ENCODE assay signal across 18 cellular contexts in genomic region chr10:88500656-88501055, GRCh38.
DNase-seq lines count a peak whose midpoint lies in the region; ATAC-seq and TF ChIP-seq lines count a peak whose summit lies in the region.
"Had no signal": no experiment of that assay in that cellular context is flagged by ENCODE, and none has a peak within 500 bp of the region (broad histone marks: within the 10 kb centered on the region; RNA-seq: fewer than 3 reads in every experiment).

No MANE protein-coding gene starts in this region.

- H3K36me3 ChIP-seq in SK-N-SH (replicated peaks in 1 of 2; ENCODE audit: control insufficient read depth in 1 of 2, insufficient read depth in 2 of 2, low read length in 1 of 2): no peaks in the 10 kb centered on the region
- H3K36me3 ChIP-seq in mammary epithelial cell (ENCODE audit: insufficient read depth, low read length): no peaks in the 10 kb centered on the region
- H3K36me3 ChIP-seq: Peyer's patch had no signal

- H3F3A ChIP-seq in SK-N-SH (replicated peaks; ENCODE audit: insufficient read depth): no peaks in the 10 kb centered on the region

- POLR2A ChIA-PET in SK-N-SH (lab: Yijun Ruan, JAX): no interaction called here

- intact Hi-C loops in mammary epithelial cell (cut with micrococcal nuclease): no loop called here

- DNase-seq in SK-N-SH: no peak
- no peak for DNase-seq in mammary epithelial cell
- DNase-seq in fibroblast of the aortic adventitia (ENCODE audit: low read depth): peak; percentile 54
- DNase-seq in NCI-H524 (lab: John Stamatoyannopoulos, UW): no peak
- no peak for DNase-seq in caudate nucleus (lab: John Stamatoyannopoulos, UW)
- no peak for DNase-seq in D341Med (ENCODE audit: low spot score)
- DNase-seq: NCI-H1092 treated with DMSO at 0.1 percent for 48 hours, NCI-H1694 treated with DMSO at 0.1 percent for 48 hours, NCI-H446 treated with DMSO at 0.1 percent for 48 hours, NCI-H82, Peyer's patch, SHP77 treated with DMSO at 0.1 percent for 48 hours had no signal

- H3K27ac ChIP-seq in SK-N-SH (ENCODE audit: low read depth in 2 of 2, low read length in 1 of 2): no peak overlapping the region
- H3K27ac ChIP-seq in mammary epithelial cell (ENCODE audit: insufficient read depth, low read depth, low read length): peak overlapping the region; percentile 17
- H3K27ac ChIP-seq in caudate nucleus (ENCODE audit: low read depth, low read length): no peak overlapping the region
- H3K27ac ChIP-seq: C4-2B, Peyer's patch had no signal

- H3K4me2 ChIP-seq in SK-N-SH: no peak overlapping the region
- peak overlapping the region; percentile 55 for H3K4me2 ChIP-seq in mammary epithelial cell (ENCODE audit: insufficient read depth, low read depth, low read length)

- no peaks in the 10 kb centered on the region for H3K9me2 ChIP-seq in SK-N-SH

- TF ChIP-seq CTCF in SK-N-SH (IDR thresholded peaks at IDR 0.05) (no peak), mammary epithelial cell (conservative IDR thresholded peaks at IDR 0.05 in 1 of 2, IDR thresholded peaks at IDR 0.05 in 1 of 2; ENCODE audit: extremely low read depth in 1 of 2, insufficient read depth in 1 of 2, low read depth in 1 of 2, low read length in 2 of 2) (no peak), fibroblast of the aortic adventitia (IDR thresholded peaks at IDR 0.05; ENCODE audit: insufficient read depth, low read length) (no peak)

- no peak overlapping the region for H3K4me3 ChIP-seq in SK-N-SH (ENCODE audit: low read depth in 2 of 2, low read length in 1 of 2)
- no peak overlapping the region for H3K4me3 ChIP-seq in mammary epithelial cell (replicated peaks in 1 of 3; ENCODE audit: insufficient read depth in 1 of 3, low read depth in 2 of 3, low read length in 3 of 3)
- no peak overlapping the region for H3K4me3 ChIP-seq in fibroblast of the aortic adventitia (ENCODE audit: low read depth, low read length)
- H3K4me3 ChIP-seq: GM12878, K562, Peyer's patch had no signal

- in situ Hi-C loops in mammary epithelial cell (cut with MboI; ENCODE audit: low sequenced_read_pairs in 2 of 2): no loop called here

- peak overlapping the region; percentile 31; the same call in 1 of the 2 replicates for H2AFZ ChIP-seq in SK-N-SH (ENCODE audit: low read depth)
- H2AFZ ChIP-seq in mammary epithelial cell (ENCODE audit: low read depth, low read length): no peak overlapping the region

- H3K27me3 ChIP-seq in SK-N-SH (ENCODE audit: insufficient read depth) (no peaks in the 10 kb centered on the region), mammary epithelial cell (ENCODE audit: insufficient read depth, low read length) (no peaks in the 10 kb centered on the region)
- H3K27me3 ChIP-seq: Peyer's patch had no signal

- WGBS in SK-N-SH (ENCODE audit: low lambda C conversion rate): 97% methylated on average over 2 of the region's 2 CpGs
- 95% methylated on average over 2 of the region's 2 CpGs for WGBS in mammary epithelial cell (ENCODE audit: low coverage, missing lambda C conversion rate)

- H3K9ac ChIP-seq in SK-N-SH: no peak overlapping the region
- no peak overlapping the region for H3K9ac ChIP-seq in mammary epithelial cell (ENCODE audit: insufficient read depth, low read length)

- H3K9me3 ChIP-seq in SK-N-SH (no peaks in the 10 kb centered on the region), mammary epithelial cell (replicated peaks; ENCODE audit: insufficient read depth, low read length) (no peaks in the 10 kb centered on the region)
- H3K9me3 ChIP-seq: Peyer's patch had no signal

- dilution Hi-C loops in mammary epithelial cell (cut with HindIII; ENCODE audit: low sequenced_read_pairs): no loop called here

- no peak for TF ChIP-seq RAD21 in SK-N-SH (IDR thresholded peaks at IDR 0.05; ENCODE audit: low read length)

- ATAC-seq in SK-N-SH treated with all-trans-retinoic acid at 6 μM for 48 hours: no peak
- no peak for ATAC-seq in GM21526 (IDR thresholded peaks at IDR 0.05; ENCODE audit: low FRiP score, unreplicated experiment)
- ATAC-seq: GM12878, HCT116, K562 had no signal

- no peaks in the 10 kb centered on the region for H3K79me2 ChIP-seq in SK-N-SH (ENCODE audit: insufficient read depth)
- H3K79me2 ChIP-seq in mammary epithelial cell (ENCODE audit: insufficient read depth, low read length): no peaks in the 10 kb centered on the region

- H4K20me1 ChIP-seq in SK-N-SH (ENCODE audit: insufficient read depth) (no peaks in the 10 kb centered on the region), mammary epithelial cell (ENCODE audit: insufficient read depth, low read length) (no peaks in the 10 kb centered on the region)

- no peak for TF ChIP-seq EP300 in SK-N-SH (IDR thresholded peaks at IDR 0.05; ENCODE audit: borderline replicate concordance in 1 of 2, low read depth in 1 of 2, low read length in 1 of 2)

- CTCF ChIA-PET in SK-N-SH (lab: Yijun Ruan, JAX) (interaction anchor here (0.6 kb wide), 1 partner anchor 13 kb away, joined by 3 read pairs; no protein-coding TSS in a partner anchor), mammary epithelial cell (lab: Charles Lee; ENCODE audit: low non-redundant PET) (no interaction called here)

- no peaks in the 10 kb centered on the region; a peak in 1 of 4 replicates for H3K4me1 ChIP-seq in SK-N-SH (ENCODE audit: control insufficient read depth in 1 of 2, insufficient read depth in 2 of 2, low read depth in 1 of 2, low read length in 1 of 2)
- H3K4me1 ChIP-seq in mammary epithelial cell (ENCODE audit: insufficient read depth, low read length): peaks cover 22% of the 10 kb centered on the region
- H3K4me1 ChIP-seq: Peyer's patch had no signal

- no TSS peak for BruUV-seq in mammary epithelial cell (replicated peaks; lab: Mats Ljungman, UMichigan)

TF ChIP-seq in SK-N-SH, 30 proteins besides CTCF, POLR2A, EP300 and RAD21:
- TF ChIP-seq GABPA (IDR thresholded peaks at IDR 0.05; ENCODE audit: low read depth): no peak
- no peak for TF ChIP-seq RCOR1 (IDR thresholded peaks at IDR 0.05; ENCODE audit: low read length)
- no peak for TF ChIP-seq MXI1 (IDR thresholded peaks at IDR 0.05; ENCODE audit: low read depth, low read length)
- TF ChIP-seq CHD2 (IDR thresholded peaks at IDR 0.05; ENCODE audit: low read length, partially characterized antibody): no peak
- no peak for TF ChIP-seq ZBTB33 (IDR thresholded peaks at IDR 0.05; ENCODE audit: borderline replicate concordance, low read depth)

TF ChIP-seq in SK-N-SH treated with all-trans-retinoic acid at 6 μM for 48 hours, 23 proteins besides CTCF, POLR2A, EP300 and RAD21:
- TF ChIP-seq ZFP30 (CRISPR knock-in tag; IDR thresholded peaks at IDR 0.05) (no peak), SNAI2 (CRISPR knock-in tag; IDR thresholded peaks at IDR 0.05) (no peak), ESRRG (CRISPR knock-in tag; IDR thresholded peaks at IDR 0.05) (no peak), PPARA (CRISPR knock-in tag; IDR thresholded peaks at IDR 0.05; ENCODE audit: borderline replicate concordance) (no peak), CSDC2 (CRISPR knock-in tag; IDR thresholded peaks at IDR 0.05) (no peak), TCF4 (CRISPR knock-in tag; IDR thresholded peaks at IDR 0.05; ENCODE audit: borderline replicate concordance) (no peak), ARNTL (CRISPR knock-in tag; IDR thresholded peaks at IDR 0.05; ENCODE audit: borderline replicate concordance, low read depth) (no peak), POU6F1 (CRISPR knock-in tag; IDR thresholded peaks at IDR 0.05; ENCODE audit: borderline replicate concordance, low read depth) (no peak), OSR1 (CRISPR knock-in tag; IDR thresholded peaks at IDR 0.05) (no peak), TSHZ2 (CRISPR knock-in tag; IDR thresholded peaks at IDR 0.05) (no peak), RARB (CRISPR knock-in tag; IDR thresholded peaks at IDR 0.05) (no peak), ZFP3 (CRISPR knock-in tag; IDR thresholded peaks at IDR 0.05) (no peak)
